Comparison of ENCODE assay signal across 10 cellular contexts in genomic region chr2:159091381-159091780, GRCh38.
A peak's percentile ranks its signal among the peaks of the same experiment; 100 is the strongest.
DNase-seq lines count a peak whose midpoint lies in the region; ATAC-seq and TF ChIP-seq lines count a peak whose summit lies in the region.
"Had no signal": no experiment of that assay in that cellular context is flagged by ENCODE, and none has a peak within 500 bp of the region (broad histone marks: within the 10 kb centered on the region; RNA-seq: fewer than 3 reads in every experiment).

No MANE protein-coding gene starts in this region.

- DNase-seq in CD8-positive, alpha-beta T cell = no peak
- peak; percentile 79 for DNase-seq in RPMI7951 (ENCODE audit: low read depth)
- no peak for DNase-seq in esophagus muscularis mucosa (ENCODE audit: extremely low spot score)
- no peak for DNase-seq in prostate gland (ENCODE audit: low spot score)
- no peak for DNase-seq in activated effector memory CD4-positive, alpha-beta T cell treated with anti-CD3 and anti-CD28 coated beads, Interleukin-2, amount 50 U/mL, for 16 hours
- no peak for DNase-seq in NCI-H2107 (lab: John Stamatoyannopoulos, UW)
- DNase-seq: endodermal cell, NCI-H1417 treated with DMSO at 0.1 percent for 48 hours had no signal

- TF ChIP-seq POLR2A in esophagus muscularis mucosa (IDR thresholded peaks at IDR 0.05; ENCODE audit: low read depth) (no peak), prostate gland (IDR thresholded peaks at IDR 0.05) (no peak)

- no peaks in the 10 kb centered on the region for H3K27me3 Mint-ChIP-seq in CD8-positive, alpha-beta T cell (ENCODE audit: low read depth)

- peaks cover 6% of the 10 kb centered on the region for H3K9me3 Mint-ChIP-seq in CD8-positive, alpha-beta T cell

- H3K36me3 ChIP-seq in CD8-positive, alpha-beta T cell (ENCODE audit: insufficient read depth, low read length) = no peaks in the 10 kb centered on the region
- H3K36me3 ChIP-seq in esophagus muscularis mucosa = no peaks in the 10 kb centered on the region
- H3K36me3 ChIP-seq in prostate gland = no peaks in the 10 kb centered on the region

- peaks cover 77% of the 10 kb centered on the region for H3K4me1 Mint-ChIP-seq in CD8-positive, alpha-beta T cell (ENCODE audit: low read depth)

- H3K27me3 ChIP-seq in CD8-positive, alpha-beta T cell (ENCODE audit: insufficient read depth, low read length) = no peaks in the 10 kb centered on the region
- H3K27me3 ChIP-seq in esophagus muscularis mucosa = no peaks in the 10 kb centered on the region
- H3K27me3 ChIP-seq in prostate gland (replicated peaks; ENCODE audit: insufficient read depth) = no peaks in the 10 kb centered on the region

- peak overlapping the region; percentile 83 for H3K27ac Mint-ChIP-seq in CD8-positive, alpha-beta T cell

- no peak for TF ChIP-seq EP300 in esophagus muscularis mucosa (IDR thresholded peaks at IDR 0.05)

- peak overlapping the region; percentile 43 for H3K4me3 Mint-ChIP-seq in CD8-positive, alpha-beta T cell
- H3K4me3 Mint-ChIP-seq: endodermal cell had no signal

- no peak for ATAC-seq in CD8-positive, alpha-beta T cell
- ATAC-seq in GM18519 (IDR thresholded peaks at IDR 0.05; ENCODE audit: low FRiP score, unreplicated experiment) (no peak), GM18517 (IDR thresholded peaks at IDR 0.05; ENCODE audit: unreplicated experiment) (no peak)

- H3K4me3 ChIP-seq in CD8-positive, alpha-beta T cell (ENCODE audit: low read depth, low read length) = peak overlapping the region; percentile 8
- H3K4me3 ChIP-seq in esophagus muscularis mucosa = no peak overlapping the region
- no peak overlapping the region for H3K4me3 ChIP-seq in prostate gland

- peaks cover 5% of the 10 kb centered on the region for H3K36me3 Mint-ChIP-seq in CD8-positive, alpha-beta T cell

- H3K9me3 ChIP-seq in CD8-positive, alpha-beta T cell (ENCODE audit: low read length) = no peaks in the 10 kb centered on the region
- peaks cover 0 to 2% (median 1%) of the 10 kb centered on the region in 4 donors for H3K9me3 ChIP-seq in esophagus muscularis mucosa
- H3K9me3 ChIP-seq in prostate gland = no peaks in the 10 kb centered on the region

- TF ChIP-seq CTCF in CD8-positive, alpha-beta T cell (IDR thresholded peaks at IDR 0.05) = no peak
- TF ChIP-seq CTCF in esophagus muscularis mucosa (IDR thresholded peaks at IDR 0.05) (no peak), prostate gland (IDR thresholded peaks at IDR 0.05) (no peak)

- intact Hi-C loops in CD8-positive, alpha-beta T cell (cut with DNase I, micrococcal nuclease) = no loop called here
- intact Hi-C loops in esophagus muscularis mucosa (cut with DNase I) = no loop called here
- intact Hi-C loops in prostate gland (cut with DNase I) = loop anchor here (5.0 kb wide), 1 partner anchor 124 kb away; the partner anchor contains the start of gene TANC1

- no peak overlapping the region for H3K27ac ChIP-seq in CD8-positive, alpha-beta T cell (ENCODE audit: low read depth, low read length)
- H3K27ac ChIP-seq in esophagus muscularis mucosa (replicated peaks in 1 of 4) (peak overlapping the region; percentile 76 to 79 (median 78)), prostate gland (peak overlapping the region; percentile 50 to 62)

- peaks cover 40% of the 10 kb centered on the region for H3K4me1 ChIP-seq in CD8-positive, alpha-beta T cell (ENCODE audit: insufficient read depth, low read length)
- H3K4me1 ChIP-seq in esophagus muscularis mucosa (peaks cover 83 to 89% (median 88%) of the 10 kb centered on the region in 4 donors), prostate gland (replicated peaks) (peaks cover 45% of the 10 kb centered on the region)

- POLR2A ChIA-PET in CD8-positive, alpha-beta T cell (lab: Charles Lee) = interaction anchor here (0.6 to 0.7 kb wide), 2 partner anchors 284 to 857 kb away, joined by 3 read pairs; no protein-coding TSS in a partner anchor

- CTCF ChIA-PET in CD8-positive, alpha-beta T cell (lab: Charles Lee) = interaction anchor here (1.7 kb wide), 1 partner anchor 28 kb away, joined by 4 read pairs; no protein-coding TSS in a partner anchor

- 21% methylated on average over 2 of the region's 2 CpGs for WGBS in esophagus muscularis mucosa
- 5% methylated on average over 2 of the region's 2 CpGs for WGBS in prostate gland
